Comparison of ENCODE assay signal across 9 cellular contexts in genomic region chr11:35126000-35126878, GRCh38. TPM values are rescaled to one million over a fixed set of nuclear protein-coding genes. Genes with fewer than 3 reads are reported as not detected.
DNase-seq lines count a peak whose midpoint lies in the region; ATAC-seq and TF ChIP-seq lines count a peak whose summit lies in the region.
"Had no signal": no experiment of that assay in that cellular context is flagged by ENCODE, and none has a peak within 500 bp of the region (broad histone marks: within the 10 kb centered on the region; RNA-seq: fewer than 3 reads in every experiment).

No MANE protein-coding gene starts in this region.

- DNase-seq in activated naive CD8-positive, alpha-beta T cell treated with anti-CD3 and anti-CD28 coated beads, Interleukin-2, amount 50 U/mL, for 16 hours (ENCODE audit: low read depth, low spot score): peak; percentile 17
- DNase-seq in NCI-H1436 (lab: John Stamatoyannopoulos, UW) (no peak), UCSD-AML1 (lab: John Stamatoyannopoulos, UW; ENCODE audit: unreplicated experiment) (no peak), sciatic nerve (ENCODE audit: low spot score) (no peak)
- no peak for DNase-seq in central memory CD4-positive, alpha-beta T cell
- DNase-seq: dermis blood vessel endothelial cell had no signal

- peak; percentile 43 for ATAC-seq in GM19467 (IDR thresholded peaks at IDR 0.05; ENCODE audit: unreplicated experiment)
- peak; percentile 61 for ATAC-seq in HG03280 (IDR thresholded peaks at IDR 0.05; ENCODE audit: unreplicated experiment)
- ATAC-seq in sciatic nerve: no peak

- peak; percentile 36; the same call in 2 of the 3 replicates for TF ChIP-seq CTCF in GM12872 (IDR thresholded peaks at IDR 0.05; ENCODE audit: insufficient read depth, low read depth, low read length)

- intact Hi-C loops in sciatic nerve (cut with DNase I): no loop called here

RNA-seq across cellular contexts. Expression of gene CD44, which starts 12.7 kb away (rescaled TPM):
- 188 TPM for total RNA-seq in sciatic nerve
